Comparison of ENCODE assay signal across 8 cellular contexts in genomic region chr11:114440971-114441810, GRCh38. TPM values are rescaled to one million over a fixed set of nuclear protein-coding genes. Genes with fewer than 3 reads are reported as not detected.
DNase-seq lines count a peak whose midpoint lies in the region; ATAC-seq and TF ChIP-seq lines count a peak whose summit lies in the region.

No MANE protein-coding gene starts in this region.

- TF ChIP-seq POLR2A in NB4 (IDR thresholded peaks at IDR 0.05; ENCODE audit: extremely low read depth, insufficient read length): no peak

- H2AFZ ChIP-seq in osteoblast (ENCODE audit: low read length): no peak overlapping the region

- H3K27me3 Mint-ChIP-seq in activated CD8-positive, alpha-beta memory T cell treated with anti-CD3 and anti-CD28 coated beads, Interleukin-2, amount 10 ng/mL, durations not matched to agents 7 days and 5 days: no peaks in the 10 kb centered on the region

- no peak overlapping the region for H3K27ac Mint-ChIP-seq in activated CD8-positive, alpha-beta memory T cell treated with anti-CD3 and anti-CD28 coated beads, Interleukin-2, amount 10 ng/mL, durations not matched to agents 7 days and 5 days

- peaks cover 70% of the 10 kb centered on the region for H3K79me2 ChIP-seq in osteoblast (ENCODE audit: insufficient read depth, low read length)

- peaks cover 22% of the 10 kb centered on the region for H3K36me3 Mint-ChIP-seq in activated CD8-positive, alpha-beta memory T cell treated with anti-CD3 and anti-CD28 coated beads, Interleukin-2, amount 10 ng/mL, durations not matched to agents 7 days and 5 days

- CTCF ChIA-PET in activated CD8-positive, alpha-beta memory T cell treated with anti-CD3 and anti-CD28 coated beads, Interleukin-2, amount 10 ng/mL, durations not matched to agents 7 days and 5 days (lab: Charles Lee): no interaction called here

- peaks cover 34% of the 10 kb centered on the region for H3K36me3 ChIP-seq in brain microvascular endothelial cell (replicated peaks)
- H3K36me3 ChIP-seq in osteoblast (ENCODE audit: insufficient read depth, low read length): peaks cover 20% of the 10 kb centered on the region

- ATAC-seq in HG03469 (IDR thresholded peaks at IDR 0.05; ENCODE audit: unreplicated experiment): no peak
- no peak for ATAC-seq in activated CD8-positive, alpha-beta memory T cell treated with anti-CD3 and anti-CD28 coated beads, Interleukin-2, amount 10 ng/mL, durations not matched to agents 7 days and 5 days
- ATAC-seq in left lobe of liver: no peak

- in situ Hi-C loops in brain microvascular endothelial cell (cut with HindIII; ENCODE audit: low pct_ligation_motif_present, low sequenced_read_pairs): no loop called here

- no peak overlapping the region for H3K4me3 Mint-ChIP-seq in activated CD8-positive, alpha-beta memory T cell treated with anti-CD3 and anti-CD28 coated beads, Interleukin-2, amount 10 ng/mL, durations not matched to agents 7 days and 5 days

- peaks cover 12% of the 10 kb centered on the region for H4K20me1 ChIP-seq in osteoblast (ENCODE audit: insufficient read depth, low read length)

- H3K9me3 Mint-ChIP-seq in activated CD8-positive, alpha-beta memory T cell treated with anti-CD3 and anti-CD28 coated beads, Interleukin-2, amount 10 ng/mL, durations not matched to agents 7 days and 5 days (ENCODE audit: low read depth): no peaks in the 10 kb centered on the region

- H3K4me1 ChIP-seq in osteoblast (ENCODE audit: insufficient read depth, low read length): peaks cover 13% of the 10 kb centered on the region

- no peaks in the 10 kb centered on the region for H3K27me3 ChIP-seq in brain microvascular endothelial cell (replicated peaks)
- no peaks in the 10 kb centered on the region for H3K27me3 ChIP-seq in osteoblast (ENCODE audit: insufficient read depth, low read length)

- TF ChIP-seq CTCF in NB4 (IDR thresholded peaks at IDR 0.05; ENCODE audit: low read depth, low read length) (no peak), brain microvascular endothelial cell (IDR thresholded peaks at IDR 0.05; ENCODE audit: low read depth, low read length, missing control alignments) (no peak), osteoblast (IDR thresholded peaks at IDR 0.05; ENCODE audit: extremely low read depth, low read depth, low read length) (no peak)

- H3K4me3 ChIP-seq in NB4 (ENCODE audit: low read depth, low read length): peak overlapping the region; percentile 76
- H3K4me3 ChIP-seq in brain microvascular endothelial cell (ENCODE audit: low read depth, low read length): peak overlapping the region; percentile 98
- H3K4me3 ChIP-seq in osteoblast (ENCODE audit: insufficient read depth, low read length): peak overlapping the region; percentile 98

- peak overlapping the region; percentile 80 for H3K4me2 ChIP-seq in osteoblast (ENCODE audit: insufficient read depth, low read length)

- peaks cover 28% of the 10 kb centered on the region for H3K4me1 Mint-ChIP-seq in activated CD8-positive, alpha-beta memory T cell treated with anti-CD3 and anti-CD28 coated beads, Interleukin-2, amount 10 ng/mL, durations not matched to agents 7 days and 5 days

- DNase-seq in ELR (ENCODE audit: low read depth) (peak; percentile 8), NB4 (ENCODE audit: low read depth) (peak; percentile 14), brain microvascular endothelial cell (no peak), osteoblast (ENCODE audit: insufficient read length, low spot score, missing footprints) (peak; percentile 70), left lobe of liver (ENCODE audit: low spot score) (no peak)
- DNase-seq in activated CD8-positive, alpha-beta memory T cell treated with anti-CD3 and anti-CD28 coated beads, Interleukin-2, amount 10 ng/mL, durations not matched to agents 7 days and 5 days: no peak
- no peak for DNase-seq in activated CD4-positive, alpha-beta T cell treated with anti-CD3 and anti-CD28 coated beads, Interleukin-2, amount 50 U/mL, for 1 hour

- peak overlapping the region; percentile 95 for H3K27ac ChIP-seq in brain microvascular endothelial cell
- H3K27ac ChIP-seq in osteoblast (ENCODE audit: low read depth, low read length): peak overlapping the region; percentile 79

- no peaks in the 10 kb centered on the region for H3K9me3 ChIP-seq in osteoblast (ENCODE audit: low read depth, low read length)

RNA-seq across cellular contexts. Expression of gene REXO2, which starts 1.9 kb away (rescaled TPM):
- total RNA-seq in osteoblast: 177 and 203 TPM in 2 replicates
- total RNA-seq in activated CD8-positive, alpha-beta memory T cell treated with anti-CD3 and anti-CD28 coated beads, Interleukin-2, amount 10 ng/mL, durations not matched to agents 7 days and 5 days: 10 to 100 TPM; 55.5 to 73.2 TPM
- total RNA-seq in left lobe of liver: 23.6 TPM

RNA-seq across cellular contexts. Expression of gene RBM7, which starts 40.7 kb away (rescaled TPM):
- 37.7 and 38.0 TPM in 2 replicates for total RNA-seq in osteoblast
- total RNA-seq in activated CD8-positive, alpha-beta memory T cell treated with anti-CD3 and anti-CD28 coated beads, Interleukin-2, amount 10 ng/mL, durations not matched to agents 7 days and 5 days: 10 to 100 TPM; 32.8 to 38.0 TPM
- 8.7 TPM for total RNA-seq in left lobe of liver

RNA-seq across cellular contexts. Expression of gene C11orf71, which starts 40.9 kb away (rescaled TPM):
- 3.3 and 4.7 TPM in 2 replicates for total RNA-seq in osteoblast
- total RNA-seq in activated CD8-positive, alpha-beta memory T cell treated with anti-CD3 and anti-CD28 coated beads, Interleukin-2, amount 10 ng/mL, durations not matched to agents 7 days and 5 days: 10 to 100 TPM in 1 of 2 experiments, 1 to 10 TPM in 1; 5.3 to 14.0 TPM
- total RNA-seq in left lobe of liver: 11.9 TPM

Comparison
In these comparisons a context has a peak if more than half of its experiments do, and no peak if none do; other contexts are left out.
1. DNase-seq: peak in ELR (single experiment), NB4 (single experiment) and osteoblast (single experiment); none in brain microvascular endothelial cell (single experiment), activated CD8-positive, alpha-beta memory T cell treated with anti-CD3 and anti-CD28 coated beads, Interleukin-2, amount 10 ng/mL, durations not matched to agents 7 days and 5 days (single experiment), left lobe of liver (single experiment) and activated CD4-positive, alpha-beta T cell treated with anti-CD3 and anti-CD28 coated beads, Interleukin-2, amount 50 U/mL, for 1 hour (single experiment).
2. Peak in every context shown above with its lines, with median percentiles within 50 percentile points of each other: H3K4me3 ChIP-seq.